14 cellular contexts compared by ENCODE assay signal in the genomic region with DNA sequence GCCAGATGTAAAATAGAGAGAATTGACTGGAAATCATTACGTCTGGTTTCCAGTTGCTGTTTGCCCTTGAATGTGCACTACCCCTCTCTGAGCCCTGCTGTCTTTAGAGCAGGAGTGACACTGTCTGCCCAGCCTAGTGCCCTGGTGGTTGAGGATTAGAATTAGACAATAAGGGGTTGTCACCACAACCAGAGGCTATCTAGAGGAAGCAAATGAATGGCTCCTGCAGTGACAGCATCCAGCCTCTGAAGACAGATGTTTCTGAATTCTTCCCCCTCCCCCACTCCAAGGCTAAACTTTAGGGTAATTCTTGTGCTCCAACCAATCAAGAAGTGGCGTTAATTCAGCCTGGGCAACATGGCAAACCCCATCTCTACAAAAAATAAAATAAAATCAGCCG. TPM values are rescaled to one million over a fixed set of nuclear protein-coding genes. Genes with fewer than 3 reads are reported as not detected.
DNase-seq lines count a peak whose midpoint lies in the region; ATAC-seq and TF ChIP-seq lines count a peak whose summit lies in the region.
"Had no signal": no experiment of that assay in that cellular context is flagged by ENCODE, and none has a peak within 500 bp of the region (broad histone marks: within the 10 kb centered on the region; RNA-seq: fewer than 3 reads in every experiment).

No MANE protein-coding gene starts in this region.

- H2BK5ac ChIP-seq in neuronal stem cell (ENCODE audit: low read length) (no peak overlapping the region), mesenchymal stem cell (ENCODE audit: low read depth, low read length, poor library complexity, severe bottlenecking) (no peak overlapping the region)

- H2BK15ac ChIP-seq in neuronal stem cell (ENCODE audit: low read length) (no peak overlapping the region), mesenchymal stem cell (ENCODE audit: low read depth, poor library complexity, severe bottlenecking) (no peak overlapping the region)

- in situ Hi-C loops in KBM-7 (cut with MboI; ENCODE audit: low pct_unique_long_range_greater_than_20kb, low sequenced_read_pairs) = no loop called here

- CTCF ChIA-PET in activated B cell treated with CpG ODN at 0.5 μM for 24 hours (lab: Charles Lee) = interaction anchor here (0.6 to 1.3 kb wide), 4 partner anchors 28 to 64 kb away, joined by 3 to 4 read pairs (median 4); a partner anchor contains a TSS

- ATAC-seq in activated B cell treated with CpG ODN at 0.5 μM for 24 hours (ENCODE audit: low read depth) (no peak), natural killer cell (no peak)

- no peak overlapping the region for H3K27ac ChIP-seq in neuronal stem cell (replicated peaks; ENCODE audit: low read length)
- H3K27ac ChIP-seq in mesenchymal stem cell (ENCODE audit: low read length, poor library complexity, severe bottlenecking) = no peak overlapping the region
- H3K27ac ChIP-seq: 22Rv1 had no signal

- no peaks in the 10 kb centered on the region for H3K9me3 Mint-ChIP-seq in activated B cell treated with CpG ODN at 0.5 μM for 24 hours
- H3K9me3 Mint-ChIP-seq in natural killer cell = no peaks in the 10 kb centered on the region

- no CpG with 5 or more reads among the region's 3 CpGs for WGBS in neuronal stem cell (ENCODE audit: extremely low coverage in 2 of 2, insufficient read length in 2 of 2, insufficient replicate concordance in 1 of 2), 2 donors
- 97% methylated on average over 3 of the region's 3 CpGs for WGBS in mesenchymal stem cell

- H2AK5ac ChIP-seq in neuronal stem cell (ENCODE audit: low read depth, low read length) (no peak overlapping the region), mesenchymal stem cell (ENCODE audit: low read length, severe bottlenecking) (no peak overlapping the region)

- H3K36me3 Mint-ChIP-seq in activated B cell treated with CpG ODN at 0.5 μM for 24 hours (ENCODE audit: low read depth) (peaks cover 52% of the 10 kb centered on the region), natural killer cell (no peaks in the 10 kb centered on the region)

- H3K4me3 ChIP-seq in neuronal stem cell (ENCODE audit: low read length in 2 of 2) (no peak overlapping the region), mesenchymal stem cell (ENCODE audit: insufficient read depth in 1 of 2, low read depth in 1 of 2, low read length in 2 of 2) (no peak overlapping the region)

- peak; percentile 29 for DNase-seq in DMS 273 (lab: John Stamatoyannopoulos, UW; ENCODE audit: unreplicated experiment)
- DNase-seq in DMS 273 treated with DMSO at 0.1 percent for 48 hours (lab: John Stamatoyannopoulos, UW) = no peak
- DNase-seq in KBM-7 = peak; percentile 60
- no peak for DNase-seq in activated B cell treated with CpG ODN at 0.5 μM for 24 hours
- DNase-seq in natural killer cell = no peak
- DNase-seq in neuronal stem cell (ENCODE audit: low spot score) = no peak
- DNase-seq in GOT3 (lab: John Stamatoyannopoulos, UW) = no peak
- DNase-seq in mesenchymal stem cell = no peak
- DNase-seq: NCI-H1048, NCI-H774 had no signal

- H3K27ac Mint-ChIP-seq in activated B cell treated with CpG ODN at 0.5 μM for 24 hours (peak overlapping the region; percentile 66), natural killer cell (peak overlapping the region; percentile 35 to 64)

- H3K9me3 ChIP-seq in neuronal stem cell (replicated peaks in 1 of 2; ENCODE audit: control insufficient read depth in 2 of 2, insufficient read depth in 1 of 2, low read depth in 1 of 2, low read length in 2 of 2) (no peaks in the 10 kb centered on the region), mesenchymal stem cell (ENCODE audit: control insufficient read depth, low read length) (no peaks in the 10 kb centered on the region)

- H3K4me1 ChIP-seq in neuronal stem cell (ENCODE audit: control insufficient read depth in 2 of 2, insufficient read depth in 1 of 2, low read depth in 1 of 2, low read length in 2 of 2) (peaks cover 6 to 10% of the 10 kb centered on the region in 2 donors), mesenchymal stem cell (ENCODE audit: control insufficient read depth, insufficient read depth, low read depth, low read length) (peaks cover 22% of the 10 kb centered on the region)

- H2BK120ac ChIP-seq in neuronal stem cell (ENCODE audit: low read depth, low read length) (no peak overlapping the region), mesenchymal stem cell (ENCODE audit: low read depth, low read length) (no peak overlapping the region)

- H3K4me2 ChIP-seq in neuronal stem cell (ENCODE audit: insufficient read depth, low read length, poor library complexity, severe bottlenecking) = no peak overlapping the region
- H3K4me2 ChIP-seq in mesenchymal stem cell (ENCODE audit: low read length, poor library complexity, severe bottlenecking) = no peak overlapping the region

- no peaks in the 10 kb centered on the region for H3K27me3 ChIP-seq in neuronal stem cell (ENCODE audit: control insufficient read depth in 3 of 3, insufficient read depth in 3 of 3, low read depth in 1 of 3, low read length in 3 of 3)
- no peaks in the 10 kb centered on the region for H3K27me3 ChIP-seq in mesenchymal stem cell (ENCODE audit: control insufficient read depth in 1 of 2, insufficient read depth in 1 of 2, low read length in 2 of 2)

- POLR2A ChIA-PET in activated B cell treated with CpG ODN at 0.5 μM for 24 hours (lab: Charles Lee) = interaction anchor here (0.7 to 9.7 kb wide), 9 partner anchors 27 to 214 kb away, joined by 3 to 338 read pairs (median 7); a partner anchor contains a TSS

- H4K91ac ChIP-seq in neuronal stem cell (ENCODE audit: low read depth, low read length, poor library complexity) (no peak overlapping the region), mesenchymal stem cell (ENCODE audit: low read length) (no peak overlapping the region)

- intact Hi-C loops in activated B cell treated with CpG ODN at 0.5 μM for 24 hours (cut with micrococcal nuclease) = loop anchor here (10.0 kb wide), 1 partner anchor 211 kb away; a partner anchor contains a TSS
- intact Hi-C loops in natural killer cell (cut with micrococcal nuclease) = loop anchor here (5.0 kb wide), 1 partner anchor 34 kb away; no protein-coding TSS in a partner anchor

- no peak overlapping the region for H2BK12ac ChIP-seq in neuronal stem cell (ENCODE audit: low read length)
- no peak overlapping the region for H2BK12ac ChIP-seq in mesenchymal stem cell (ENCODE audit: low read length in 2 of 2)

- H3K23ac ChIP-seq in neuronal stem cell (ENCODE audit: low read depth, low read length, poor library complexity) (no peak overlapping the region), mesenchymal stem cell (ENCODE audit: low read length in 2 of 2) (no peak overlapping the region)

- H3K36me3 ChIP-seq in neuronal stem cell (replicated peaks in 1 of 2; ENCODE audit: control insufficient read depth in 2 of 2, insufficient read depth in 2 of 2, low read length in 2 of 2) (peaks cover 18 to 47% of the 10 kb centered on the region in 2 donors), mesenchymal stem cell (ENCODE audit: control insufficient read depth in 1 of 2, insufficient read depth in 2 of 2, low read depth in 1 of 2, low read length in 2 of 2) (peaks cover 12 to 23% of the 10 kb centered on the region in 2 experiments)

- H3K4me1 Mint-ChIP-seq in activated B cell treated with CpG ODN at 0.5 μM for 24 hours (peaks cover 67% of the 10 kb centered on the region), natural killer cell (peaks cover 41 to 54% of the 10 kb centered on the region in 2 donors)

- no peak overlapping the region for H3K18ac ChIP-seq in neuronal stem cell (ENCODE audit: low read length)
- no peak overlapping the region for H3K18ac ChIP-seq in mesenchymal stem cell (ENCODE audit: low read depth in 1 of 2, low read length in 2 of 2)

- TF ChIP-seq CTCF in activated B cell treated with CpG ODN at 0.5 μM for 24 hours (IDR thresholded peaks at IDR 0.05) (no peak), natural killer cell (IDR thresholded peaks at IDR 0.05) (no peak)

- H2AFZ ChIP-seq in neuronal stem cell (ENCODE audit: low read length) (no peak overlapping the region), mesenchymal stem cell (ENCODE audit: low read depth, low read length) (no peak overlapping the region)

- H3K4ac ChIP-seq in neuronal stem cell (ENCODE audit: low read length) (no peak overlapping the region), mesenchymal stem cell (ENCODE audit: low read depth in 1 of 2, low read length in 2 of 2) (no peak overlapping the region)

- H4K8ac ChIP-seq in neuronal stem cell (ENCODE audit: low read depth, low read length) (no peak overlapping the region), mesenchymal stem cell (ENCODE audit: low read length) (no peak overlapping the region)

- no peaks in the 10 kb centered on the region for H3K27me3 Mint-ChIP-seq in activated B cell treated with CpG ODN at 0.5 μM for 24 hours
- no peaks in the 10 kb centered on the region for H3K27me3 Mint-ChIP-seq in natural killer cell (ENCODE audit: low read depth in 2 of 2)

- H3K79me1 ChIP-seq in neuronal stem cell (ENCODE audit: low read depth, low read length) (peaks cover 11% of the 10 kb centered on the region), mesenchymal stem cell (replicated peaks; ENCODE audit: low read length, poor library complexity, severe bottlenecking) (peaks cover 22% of the 10 kb centered on the region)

- H3K9ac ChIP-seq in neuronal stem cell (ENCODE audit: low read depth, low read length, poor library complexity) (no peak overlapping the region), mesenchymal stem cell (ENCODE audit: low read length) (no peak overlapping the region)

- H3K14ac ChIP-seq in neuronal stem cell (ENCODE audit: low read length) = no peak overlapping the region
- H3K14ac ChIP-seq in mesenchymal stem cell (ENCODE audit: low read length in 2 of 2) = no peak overlapping the region

- H3K4me3 Mint-ChIP-seq in activated B cell treated with CpG ODN at 0.5 μM for 24 hours (peak overlapping the region; percentile 53), natural killer cell (peak overlapping the region; percentile 56)

RNA-seq across cellular contexts. Expression of a gene that starts 2.0 kb away (rescaled TPM):
- 157 and 171 TPM in 2 replicates for total RNA-seq in activated B cell treated with CpG ODN at 0.5 μM for 24 hours
- 100 to 1,000 TPM; 137 to 161 (median 149) TPM for total RNA-seq in natural killer cell
- 43.0 TPM for polyA plus RNA-seq in neuronal stem cell (2013, experiment 1 of 2)
- 44.3 TPM for polyA plus RNA-seq in neuronal stem cell (2013, experiment 2 of 2)
- 54.8 TPM for polyA plus RNA-seq in mesenchymal stem cell (2013, experiment 1 of 2)
- 54.2 TPM for polyA plus RNA-seq in mesenchymal stem cell (2013, experiment 2 of 2)

RNA-seq across cellular contexts. Expression of a gene that starts 29.8 kb away (rescaled TPM):
- total RNA-seq in activated B cell treated with CpG ODN at 0.5 μM for 24 hours = 172 and 191 TPM in 2 replicates
- total RNA-seq in natural killer cell = 100 to 1,000 TPM; 203 to 319 (median 278) TPM
- 0.01 TPM for polyA plus RNA-seq in neuronal stem cell (2013, experiment 1 of 2)
- polyA plus RNA-seq in neuronal stem cell (2013, experiment 2 of 2) = 0.04 TPM
- polyA plus RNA-seq in mesenchymal stem cell (2013, experiment 1 of 2) = not detected
- not detected for polyA plus RNA-seq in mesenchymal stem cell (2013, experiment 2 of 2)
- total RNA-seq: G401 had no signal

RNA-seq across cellular contexts. Expression of a gene that starts 37.4 kb away (rescaled TPM):
- total RNA-seq in activated B cell treated with CpG ODN at 0.5 μM for 24 hours (238 and 257 TPM in 2 replicates), natural killer cell (100 to 1,000 TPM; 239 to 283 (median 266) TPM)
- 413 TPM for polyA plus RNA-seq in neuronal stem cell (2013, experiment 1 of 2)
- 408 TPM for polyA plus RNA-seq in neuronal stem cell (2013, experiment 2 of 2)
- polyA plus RNA-seq in mesenchymal stem cell (2013, experiment 1 of 2) = 881 TPM
- 886 TPM for polyA plus RNA-seq in mesenchymal stem cell (2013, experiment 2 of 2)

RNA-seq across cellular contexts. Expression of a gene that starts 59.6 kb away (rescaled TPM):
- total RNA-seq in activated B cell treated with CpG ODN at 0.5 μM for 24 hours = not detected in 2 replicates
- not detected for total RNA-seq in natural killer cell
- not detected for polyA plus RNA-seq in neuronal stem cell (2013, experiment 1 of 2)
- polyA plus RNA-seq in neuronal stem cell (2013, experiment 2 of 2) = not detected
- polyA plus RNA-seq in mesenchymal stem cell (2013, experiment 1 of 2) = 0.10 TPM
- polyA plus RNA-seq in mesenchymal stem cell (2013, experiment 2 of 2) = not detected
- total RNA-seq: G401; mucosa of gallbladder; T-helper 2 cell treated with Interferon-gamma antibody and Interleukin-4, amounts not matched to agents 100 ng/mL and 5 ng/mL, for 36 hours had no signal

Comparison
In these comparisons a context has a peak if more than half of its experiments do, and no peak if none do; other contexts are left out.
1. DNase-seq: peak in DMS 273 (single experiment) and KBM-7 (single experiment); none in DMS 273 treated with DMSO at 0.1 percent for 48 hours (single experiment), activated B cell treated with CpG ODN at 0.5 μM for 24 hours (single experiment), natural killer cell (single experiment), neuronal stem cell (single experiment), GOT3 (single experiment) and mesenchymal stem cell (single experiment).